15 cellular contexts compared by ENCODE assay signal in genomic region chr9:104686081-104686480, GRCh38. TPM values are rescaled to one million over a fixed set of nuclear protein-coding genes. Genes with fewer than 3 reads are reported as not detected.
"Had no signal": no experiment of that assay in that cellular context is flagged by ENCODE, and none has a peak within 500 bp of the region (broad histone marks: within the 10 kb centered on the region; RNA-seq: fewer than 3 reads in every experiment).

No MANE protein-coding gene starts in this region.

- DNase-seq: activated CD4-positive, alpha-beta T cell treated with anti-CD3 and anti-CD28 coated beads for 48 hours; activated naive CD4-positive, alpha-beta T cell treated with anti-CD3 and anti-CD28 coated beads, Interleukin-2, amount 50 U/mL, for 16 hours; adrenal gland; effector memory CD8-positive, alpha-beta T cell; hippocampal formation; left ventricle myocardium superior; ovary; stimulated activated CD4-positive, alpha-beta T cell treated with anti-CD3 and anti-CD28 coated beads, Interleukin-12 subunit alpha, Interleukin-12 subunit beta, amount 100 ng/mL, for 4 hours; stimulated activated naive CD4-positive, alpha-beta T cell; substantia nigra had no signal

- H3K4me1 ChIP-seq: adrenal gland had no signal

- H3K9me3 ChIP-seq: adrenal gland, ovary had no signal

- H3K36me3 ChIP-seq: adrenal gland, ovary had no signal

- H3K4me3 ChIP-seq: adrenal gland, ovary had no signal

- H3K27ac ChIP-seq: adrenal gland, epithelial cell of prostate, ovary had no signal

- H3K27me3 ChIP-seq: adrenal gland, ovary had no signal

- ATAC-seq: effector memory CD8-positive, alpha-beta T cell; left ventricle myocardium superior; WTC11 had no signal

RNA-seq across cellular contexts. Expression of gene OR13D1, which starts 8.2 kb away (rescaled TPM):
- total RNA-seq: adrenal gland, kidney epithelial cell, left ventricle myocardium superior, mesenteric fat pad, neural crest cell, ovary, WTC11 had no signal
- polyA plus RNA-seq: adrenal gland, ovary had no signal
